Comparison of ENCODE assay signal across 14 cellular contexts in the genomic region with DNA sequence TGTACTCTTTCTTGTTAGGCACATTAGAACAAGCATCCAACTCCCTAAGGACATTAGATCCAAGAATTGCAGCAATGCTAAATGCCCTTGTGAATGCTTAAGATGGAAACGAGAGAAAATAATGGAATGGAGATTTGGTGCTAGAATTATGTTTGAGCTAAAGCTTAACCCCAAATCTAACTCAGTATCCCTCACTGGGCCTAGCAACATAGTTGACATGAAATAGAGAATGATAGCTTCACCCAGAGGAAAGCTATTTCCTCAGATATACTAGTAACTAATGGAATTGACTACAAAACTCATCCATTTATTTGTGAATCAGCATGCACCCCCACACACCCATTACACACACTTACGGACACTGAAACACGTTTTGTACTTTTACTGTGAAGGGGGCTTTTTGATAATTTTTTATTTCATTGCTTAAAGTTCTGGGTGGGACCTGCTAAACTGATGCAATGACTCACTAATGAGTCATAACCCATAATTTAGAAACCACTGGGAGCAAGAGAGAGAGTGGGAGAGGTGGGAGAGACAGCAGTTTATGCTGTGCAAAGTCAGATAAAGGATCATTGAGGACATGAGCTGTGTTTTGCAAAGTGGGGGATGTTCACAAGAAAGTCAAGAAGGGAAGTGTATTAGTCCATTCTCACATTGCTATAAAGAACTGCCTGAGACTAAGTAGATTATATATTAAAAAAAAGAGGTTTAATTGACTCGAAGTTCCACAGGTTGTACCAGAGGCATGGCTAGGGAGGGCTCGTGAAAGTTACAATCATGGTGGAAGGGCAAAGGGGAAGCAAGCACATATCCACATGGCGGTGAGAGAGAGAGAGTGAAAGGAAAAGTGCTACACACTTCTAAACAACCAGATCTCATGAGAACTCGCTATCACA.
A peak's percentile ranks its signal among the peaks of the same experiment; 100 is the strongest.
DNase-seq lines count a peak whose midpoint lies in the region; ATAC-seq and TF ChIP-seq lines count a peak whose summit lies in the region.
"Had no signal": no experiment of that assay in that cellular context is flagged by ENCODE, and none has a peak within 500 bp of the region (broad histone marks: within the 10 kb centered on the region; RNA-seq: fewer than 3 reads in every experiment).

No MANE protein-coding gene starts in this region.

- no peak overlapping the region for H3K4ac ChIP-seq in neuronal stem cell (ENCODE audit: low read length)

- H3K23ac ChIP-seq in neuronal stem cell (ENCODE audit: low read depth, low read length, poor library complexity), result no peak overlapping the region

- no peak for TF ChIP-seq POLR2A in gastroesophageal sphincter (IDR thresholded peaks at IDR 0.05)

- H2BK120ac ChIP-seq in neuronal stem cell (ENCODE audit: low read depth, low read length), result no peak overlapping the region

- H2BK15ac ChIP-seq in neuronal stem cell (ENCODE audit: low read length), result no peak overlapping the region

- DNase-seq in CD1c-positive myeloid dendritic cell (ENCODE audit: extremely low spot score) (peak; percentile 43), HFF-Myc (ENCODE audit: extremely low read depth, low read depth) (peak; percentile 1), neuronal stem cell (ENCODE audit: low spot score) (no peak), NCI-H446 treated with DMSO at 0.1 percent for 48 hours (lab: John Stamatoyannopoulos, UW) (no peak), 8988T (no peak), G401 (ENCODE audit: low spot score) (no peak)
- peak; percentile 22 for DNase-seq in activated CD8-positive, alpha-beta T cell treated with anti-CD3 and anti-CD28 coated beads for 36 hours
- DNase-seq: activated naive CD4-positive, alpha-beta T cell treated with anti-CD3 and anti-CD28 coated beads for 36 hours; kidney; MG63; occipital lobe; T1000; upper lobe of left lung had no signal

- TF ChIP-seq EP300 in gastroesophageal sphincter (IDR thresholded peaks at IDR 0.05), result no peak

- no peaks in the 10 kb centered on the region for H3K4me1 ChIP-seq in gastroesophageal sphincter
- H3K4me1 ChIP-seq in neuronal stem cell (ENCODE audit: control insufficient read depth in 2 of 2, insufficient read depth in 1 of 2, low read depth in 1 of 2, low read length in 2 of 2), result no peaks in the 10 kb centered on the region

- no peak overlapping the region for H3K4me3 Mint-ChIP-seq in activated CD8-positive, alpha-beta T cell treated with anti-CD3 and anti-CD28 coated beads for 36 hours
- H3K4me3 Mint-ChIP-seq: activated naive CD4-positive, alpha-beta T cell treated with anti-CD3 and anti-CD28 coated beads for 36 hours had no signal

- no peak for TF ChIP-seq CTCF in HFF-Myc (IDR thresholded peaks at IDR 0.05; ENCODE audit: low read depth, low read length, missing control alignments)
- no peak for TF ChIP-seq CTCF in activated CD8-positive, alpha-beta T cell treated with anti-CD3 and anti-CD28 coated beads for 36 hours (IDR thresholded peaks at IDR 0.05)
- TF ChIP-seq CTCF in gastroesophageal sphincter (IDR thresholded peaks at IDR 0.05), result no peak

- H3K36me3 Mint-ChIP-seq in activated CD8-positive, alpha-beta T cell treated with anti-CD3 and anti-CD28 coated beads for 36 hours (ENCODE audit: low read depth), result peaks cover 8% of the 10 kb centered on the region

- H3K4me3 ChIP-seq in HFF-Myc (replicated peaks; ENCODE audit: low read depth, low read length) (no peak overlapping the region), gastroesophageal sphincter (no peak overlapping the region), neuronal stem cell (ENCODE audit: low read length in 2 of 2) (no peak overlapping the region)
- H3K4me3 ChIP-seq: MG63, upper lobe of left lung had no signal

- intact Hi-C loops in activated CD8-positive, alpha-beta T cell treated with anti-CD3 and anti-CD28 coated beads for 36 hours (cut with micrococcal nuclease), result no loop called here

- peaks cover 15% of the 10 kb centered on the region for H3K9me3 Mint-ChIP-seq in activated CD8-positive, alpha-beta T cell treated with anti-CD3 and anti-CD28 coated beads for 36 hours
- H3K9me3 Mint-ChIP-seq: activated naive CD4-positive, alpha-beta T cell treated with anti-CD3 and anti-CD28 coated beads for 36 hours had no signal

- no peak overlapping the region for H3K4me2 ChIP-seq in neuronal stem cell (ENCODE audit: insufficient read depth, low read length, poor library complexity, severe bottlenecking)

- no peak overlapping the region for H4K8ac ChIP-seq in neuronal stem cell (ENCODE audit: low read depth, low read length)

- 61 to 82% methylated on average over 7 of the region's 7 CpGs for WGBS in gastroesophageal sphincter (ENCODE audit: low coverage in 1 of 2), 2 donors
- no CpG with 5 or more reads among the region's 7 CpGs for WGBS in neuronal stem cell (ENCODE audit: extremely low coverage in 2 of 2, insufficient read length in 2 of 2, insufficient replicate concordance in 1 of 2), 2 donors

- H3K27ac ChIP-seq in gastroesophageal sphincter, result no peak overlapping the region
- H3K27ac ChIP-seq in neuronal stem cell (replicated peaks; ENCODE audit: low read length), result no peak overlapping the region

- POLR2A ChIA-PET in activated CD8-positive, alpha-beta T cell treated with anti-CD3 and anti-CD28 coated beads for 36 hours (lab: Charles Lee), result no interaction called here

- CTCF ChIA-PET in activated CD8-positive, alpha-beta T cell treated with anti-CD3 and anti-CD28 coated beads for 36 hours (lab: Charles Lee), result interaction anchor here (0.7 to 2.8 kb wide), 6 partner anchors 9 to 384 kb away, joined by 3 to 13 read pairs (median 4); no protein-coding TSS in a partner anchor

- H3K27me3 Mint-ChIP-seq in activated CD8-positive, alpha-beta T cell treated with anti-CD3 and anti-CD28 coated beads for 36 hours, result no peaks in the 10 kb centered on the region

- no peak overlapping the region for H2AK5ac ChIP-seq in neuronal stem cell (ENCODE audit: low read depth, low read length)

- H3K27ac Mint-ChIP-seq in activated CD8-positive, alpha-beta T cell treated with anti-CD3 and anti-CD28 coated beads for 36 hours, result peak overlapping the region; percentile 80
- H3K27ac Mint-ChIP-seq: activated naive CD4-positive, alpha-beta T cell treated with anti-CD3 and anti-CD28 coated beads for 36 hours had no signal

- in situ Hi-C loops in G401 (cut with HindIII; ENCODE audit: low sequenced_read_pairs), result no loop called here

- no peaks in the 10 kb centered on the region for H3K79me1 ChIP-seq in neuronal stem cell (ENCODE audit: low read depth, low read length)

- H3K18ac ChIP-seq in neuronal stem cell (ENCODE audit: low read length), result no peak overlapping the region

- peak; percentile 83 for ATAC-seq in activated CD8-positive, alpha-beta T cell treated with anti-CD3 and anti-CD28 coated beads for 36 hours
- peak; percentile 76 for ATAC-seq in gastroesophageal sphincter

- no peak overlapping the region for H4K91ac ChIP-seq in neuronal stem cell (ENCODE audit: low read depth, low read length, poor library complexity)

- H2AFZ ChIP-seq in neuronal stem cell (ENCODE audit: low read length), result no peak overlapping the region

- H2BK5ac ChIP-seq in neuronal stem cell (ENCODE audit: low read length), result no peak overlapping the region

- H3K14ac ChIP-seq in neuronal stem cell (ENCODE audit: low read length), result no peak overlapping the region

- peaks cover 44% of the 10 kb centered on the region for H3K4me1 Mint-ChIP-seq in activated CD8-positive, alpha-beta T cell treated with anti-CD3 and anti-CD28 coated beads for 36 hours (ENCODE audit: low read depth)

- H3K9ac ChIP-seq in neuronal stem cell (ENCODE audit: low read depth, low read length, poor library complexity), result no peak overlapping the region

- no peaks in the 10 kb centered on the region for H3K27me3 ChIP-seq in gastroesophageal sphincter
- no peaks in the 10 kb centered on the region for H3K27me3 ChIP-seq in neuronal stem cell (ENCODE audit: control insufficient read depth in 3 of 3, insufficient read depth in 3 of 3, low read depth in 1 of 3, low read length in 3 of 3)
- H3K27me3 ChIP-seq: MG63, upper lobe of left lung had no signal

- H3K9me3 ChIP-seq in gastroesophageal sphincter (peaks cover 0 to 4% (median 0%) of the 10 kb centered on the region in 3 donors), neuronal stem cell (replicated peaks in 1 of 2; ENCODE audit: control insufficient read depth in 2 of 2, insufficient read depth in 1 of 2, low read depth in 1 of 2, low read length in 2 of 2) (no peaks in the 10 kb centered on the region)
- H3K9me3 ChIP-seq: MG63, upper lobe of left lung had no signal

- H2BK12ac ChIP-seq in neuronal stem cell (ENCODE audit: low read length), result no peak overlapping the region

- H3K36me3 ChIP-seq in gastroesophageal sphincter (no peaks in the 10 kb centered on the region), neuronal stem cell (replicated peaks in 1 of 2; ENCODE audit: control insufficient read depth in 2 of 2, insufficient read depth in 2 of 2, low read length in 2 of 2) (no peaks in the 10 kb centered on the region)
- H3K36me3 ChIP-seq: MG63, upper lobe of left lung had no signal

Comparison
In these comparisons a context has a peak if more than half of its experiments do, and no peak if none do; other contexts are left out.
1. DNase-seq: peak in CD1c-positive myeloid dendritic cell (single experiment), HFF-Myc (single experiment) and activated CD8-positive, alpha-beta T cell treated with anti-CD3 and anti-CD28 coated beads for 36 hours (single experiment); none in neuronal stem cell (single experiment), NCI-H446 treated with DMSO at 0.1 percent for 48 hours (single experiment), 8988T (single experiment) and G401 (single experiment).